8 cellular contexts compared by ENCODE assay signal in genomic region chr1:71046891-71047634, GRCh38. TPM values are rescaled to one million over a fixed set of nuclear protein-coding genes. Genes with fewer than 3 reads are reported as not detected.
DNase-seq lines count a peak whose midpoint lies in the region; ATAC-seq and TF ChIP-seq lines count a peak whose summit lies in the region.

No MANE protein-coding gene starts in this region.

- CTCF ChIA-PET in GM10248 (lab: Yijun Ruan, JAX) = interaction anchor here (1.0 to 1.2 kb wide), 4 partner anchors 14 to 361 kb away, joined by 3 to 4 read pairs (median 3); no protein-coding TSS in a partner anchor
- CTCF ChIA-PET in activated naive CD4-positive, alpha-beta T cell treated with anti-CD3 and anti-CD28 coated beads, Interleukin-2, amount 10 ng/mL, durations not matched to agents 7 days and 5 days (lab: Charles Lee) = no interaction called here

- peak; percentile 26 for DNase-seq in GM10248 (ENCODE audit: extremely low spot score)
- DNase-seq in activated naive CD4-positive, alpha-beta T cell treated with anti-CD3 and anti-CD28 coated beads, Interleukin-2, amount 10 ng/mL, durations not matched to agents 7 days and 5 days = peak; percentile 36
- peak; percentile 37 for DNase-seq in left ventricle myocardium superior
- no peak for DNase-seq in mesenteric fat pad (ENCODE audit: low spot score)
- no peak for DNase-seq in Ammon's horn (ENCODE audit: low spot score)
- no peak for DNase-seq in SIG-M5 (lab: John Stamatoyannopoulos, UW)

- H3K4me3 Mint-ChIP-seq in activated naive CD4-positive, alpha-beta T cell treated with anti-CD3 and anti-CD28 coated beads, Interleukin-2, amount 10 ng/mL, durations not matched to agents 7 days and 5 days = peak overlapping the region; percentile 68

- H3K9me3 Mint-ChIP-seq in activated naive CD4-positive, alpha-beta T cell treated with anti-CD3 and anti-CD28 coated beads, Interleukin-2, amount 10 ng/mL, durations not matched to agents 7 days and 5 days = no peaks in the 10 kb centered on the region

- no peaks in the 10 kb centered on the region for H3K36me3 Mint-ChIP-seq in activated naive CD4-positive, alpha-beta T cell treated with anti-CD3 and anti-CD28 coated beads, Interleukin-2, amount 10 ng/mL, durations not matched to agents 7 days and 5 days

- peak overlapping the region; percentile 19 for H3K27ac ChIP-seq in rectal smooth muscle tissue (ENCODE audit: low read depth, low read length)

- TF ChIP-seq CTCF in GM10248 (IDR thresholded peaks at IDR 0.05; ENCODE audit: control extremely low read depth, extremely low read depth, low read depth, missing control alignments) = no peak

- H3K36me3 ChIP-seq in rectal smooth muscle tissue (ENCODE audit: control insufficient read depth, insufficient read depth, low read length) = no peaks in the 10 kb centered on the region

- no peaks in the 10 kb centered on the region for H3K4me1 ChIP-seq in rectal smooth muscle tissue (ENCODE audit: control insufficient read depth, insufficient read depth, low read length)

- peak; percentile 20 for ATAC-seq in HG02852 (IDR thresholded peaks at IDR 0.05; ENCODE audit: unreplicated experiment)
- peak; percentile 64 for ATAC-seq in left ventricle myocardium superior

- H3K27me3 Mint-ChIP-seq in activated naive CD4-positive, alpha-beta T cell treated with anti-CD3 and anti-CD28 coated beads, Interleukin-2, amount 10 ng/mL, durations not matched to agents 7 days and 5 days = peaks cover 52% of the 10 kb centered on the region

- H3K4me3 ChIP-seq in rectal smooth muscle tissue (ENCODE audit: low read length) = peak overlapping the region; percentile 76

- POLR2A ChIA-PET in GM10248 (lab: Yijun Ruan, JAX) = no interaction called here

- H3K27ac Mint-ChIP-seq in activated naive CD4-positive, alpha-beta T cell treated with anti-CD3 and anti-CD28 coated beads, Interleukin-2, amount 10 ng/mL, durations not matched to agents 7 days and 5 days = no peak overlapping the region

- H3K27me3 ChIP-seq in rectal smooth muscle tissue (ENCODE audit: control insufficient read depth, insufficient read depth, low read length) = peaks cover 7% of the 10 kb centered on the region

- no peak overlapping the region for H3K9ac ChIP-seq in rectal smooth muscle tissue (ENCODE audit: low read length)

- intact Hi-C loops in left ventricle myocardium superior (cut with micrococcal nuclease) = no loop called here

- H3K4me1 Mint-ChIP-seq in activated naive CD4-positive, alpha-beta T cell treated with anti-CD3 and anti-CD28 coated beads, Interleukin-2, amount 10 ng/mL, durations not matched to agents 7 days and 5 days = peaks cover 18% of the 10 kb centered on the region

RNA-seq across cellular contexts. Expression of gene PTGER3, which starts 0.6 kb away (rescaled TPM):
- total RNA-seq in left ventricle myocardium superior (3.3 TPM), mesenteric fat pad (253 TPM)

RNA-seq across cellular contexts. Expression of gene ZRANB2, which starts 33.8 kb away (rescaled TPM):
- 53.8 TPM for total RNA-seq in left ventricle myocardium superior
- total RNA-seq in mesenteric fat pad = 61.9 TPM

Comparison
In these comparisons a context has a peak if more than half of its experiments do, and no peak if none do; other contexts are left out.
1. DNase-seq: peak in GM10248 (single experiment), activated naive CD4-positive, alpha-beta T cell treated with anti-CD3 and anti-CD28 coated beads, Interleukin-2, amount 10 ng/mL, durations not matched to agents 7 days and 5 days (single experiment) and left ventricle myocardium superior (single experiment); none in mesenteric fat pad (single experiment), Ammon's horn (single experiment) and SIG-M5 (single experiment).
2. RNA of gene PTGER3, which starts 0.6 kb away (total RNA-seq): 253 TPM in mesenteric fat pad (single experiment); 3.3 TPM in left ventricle myocardium superior (single experiment); every median in the first group is over 10 times any median in the second.